Comparison of ENCODE assay signal across 20 cellular contexts in genomic region chr12:42534184-42534838, GRCh38.
"Had no signal": no experiment of that assay in that cellular context is flagged by ENCODE, and none has a peak within 500 bp of the region (broad histone marks: within the 10 kb centered on the region; RNA-seq: fewer than 3 reads in every experiment).

No MANE protein-coding gene starts in this region.

- H3K27ac Mint-ChIP-seq: memory B cell, naive B cell had no signal

- H3K27ac ChIP-seq: brain microvascular endothelial cell, dorsolateral prefrontal cortex, esophagus muscularis mucosa, gastrocnemius medialis, hepatocyte, lower lobe of right lung, thyroid gland, upper lobe of left lung had no signal

- H3K4me3 Mint-ChIP-seq: memory B cell, naive B cell, nephron had no signal

- DNase-seq: brain microvascular endothelial cell; central memory CD4-positive, alpha-beta T cell; cortex of kidney; dorsolateral prefrontal cortex; effector CD8-positive, alpha-beta T cell; gastrocnemius medialis; glutamatergic neuron; lower lobe of right lung; naive B cell; right cardiac atrium; stimulated activated CD4-positive, alpha-beta T cell treated with anti-CD3 and anti-CD28 coated beads, Interleukin-2, amount 100 ng/mL, for 48 hours; stimulated activated naive CD4-positive, alpha-beta T cell treated with Interleukin-2 at 50 U/mL for 16 hours; thyroid gland; upper lobe of left lung had no signal

- H3K27me3 ChIP-seq: brain microvascular endothelial cell, esophagus muscularis mucosa, gastrocnemius medialis, hepatocyte, thyroid gland, upper lobe of left lung had no signal

- H3K9me3 Mint-ChIP-seq: memory B cell, naive B cell, nephron had no signal

- H3K4me1 Mint-ChIP-seq: memory B cell, naive B cell had no signal

- ATAC-seq: gastrocnemius medialis, left lobe of liver, lower lobe of right lung had no signal

- H3K4me3 ChIP-seq: dorsolateral prefrontal cortex, esophagus muscularis mucosa, gastrocnemius medialis, hepatocyte, lower lobe of right lung, smooth muscle cell, thyroid gland, upper lobe of left lung had no signal

- H3K36me3 ChIP-seq: brain microvascular endothelial cell, esophagus muscularis mucosa, gastrocnemius medialis, lower lobe of right lung, thyroid gland, upper lobe of left lung had no signal

- H3K9me3 ChIP-seq: esophagus muscularis mucosa, gastrocnemius medialis, lower lobe of right lung, thyroid gland, upper lobe of left lung had no signal

- H3K4me1 ChIP-seq: gastrocnemius medialis, lower lobe of right lung, thyroid gland, upper lobe of left lung had no signal

- H3K36me3 Mint-ChIP-seq: memory B cell had no signal
